In genomic region chr1:177171536-177172123, GRCh38 we compare ENCODE assay signal across 12 cellular contexts. TPM values are rescaled to one million over a fixed set of nuclear protein-coding genes. Genes with fewer than 3 reads are reported as not detected.
DNase-seq lines count a peak whose midpoint lies in the region; ATAC-seq and TF ChIP-seq lines count a peak whose summit lies in the region.
"Had no signal": no experiment of that assay in that cellular context is flagged by ENCODE, and none has a peak within 500 bp of the region (broad histone marks: within the 10 kb centered on the region; RNA-seq: fewer than 3 reads in every experiment).

No MANE protein-coding gene starts in this region.

- H3K27me3 ChIP-seq in WERI-Rb-1 (ENCODE audit: insufficient read depth, low read depth, severe bottlenecking) (peaks cover 30% of the 10 kb centered on the region), hepatocyte (peaks cover 94% of the 10 kb centered on the region)
- H3K27me3 ChIP-seq: thyroid gland had no signal

- H3K4me1 ChIP-seq in ES-I3 (ENCODE audit: insufficient read depth, low read length), result peaks cover 3% of the 10 kb centered on the region; the same call in 1 of the 2 replicates
- H3K4me1 ChIP-seq in hepatocyte (ENCODE audit: insufficient read depth), result peaks cover 7% of the 10 kb centered on the region
- H3K4me1 ChIP-seq: prostate gland had no signal

- H3K4me3 ChIP-seq in WERI-Rb-1 (ENCODE audit: low read depth, low read length) (peak overlapping the region; percentile 62), hepatocyte (peak overlapping the region; percentile 36)
- H3K4me3 ChIP-seq: thyroid gland had no signal

- ATAC-seq in sciatic nerve (peak; percentile 29), HG03571 (IDR thresholded peaks at IDR 0.05; ENCODE audit: unreplicated experiment) (no peak)

- H3K27ac ChIP-seq in WERI-Rb-1 (no peak overlapping the region), hepatocyte (no peak overlapping the region)
- H3K27ac ChIP-seq: prostate gland, thyroid gland had no signal

- no peak for TF ChIP-seq CTCF in WERI-Rb-1 (IDR thresholded peaks at IDR 0.05; ENCODE audit: low read depth, low read length)
- TF ChIP-seq CTCF in hepatocyte (IDR thresholded peaks at IDR 0.05; ENCODE audit: poor library complexity), result no peak

- intact Hi-C loops in sciatic nerve (cut with DNase I), result no loop called here

- H3K9ac ChIP-seq in ES-I3 (ENCODE audit: low read depth, low read length), result peak overlapping the region; percentile 35; the same call in 1 of the 2 replicates

- H3K79me2 ChIP-seq in hepatocyte, result no peaks in the 10 kb centered on the region

- H3K9me2 ChIP-seq in hepatocyte (replicated peaks; ENCODE audit: insufficient read depth), result no peaks in the 10 kb centered on the region

- H4K20me1 ChIP-seq in hepatocyte (ENCODE audit: insufficient read depth, poor library complexity, severe bottlenecking), result no peaks in the 10 kb centered on the region

- DNase-seq in WERI-Rb-1 (no peak), hepatocyte (ENCODE audit: low spot score) (no peak), sciatic nerve (ENCODE audit: low spot score) (no peak), 8988T (no peak), amniotic stem cell (lab: John Stamatoyannopoulos, UW) (no peak)
- no peak for DNase-seq in activated naive CD4-positive, alpha-beta T cell treated with anti-CD3 and anti-CD28 coated beads, Interleukin-2, amount 50 U/mL, for 16 hours
- DNase-seq: mesendoderm, SIG-M5, thyroid gland had no signal

- peak overlapping the region; percentile 82 for H3K4me2 ChIP-seq in hepatocyte

- H2AFZ ChIP-seq in hepatocyte, result no peak overlapping the region

- 18% methylated on average over 8 of the region's 8 CpGs for WGBS in hepatocyte (ENCODE audit: low lambda C conversion rate, missing lambda C conversion rate)

- H3K36me3 ChIP-seq in ES-I3 (ENCODE audit: insufficient read depth, low read length) (no peaks in the 10 kb centered on the region), WERI-Rb-1 (no peaks in the 10 kb centered on the region), hepatocyte (replicated peaks; ENCODE audit: insufficient read depth, low read depth) (no peaks in the 10 kb centered on the region)
- H3K36me3 ChIP-seq: prostate gland, thyroid gland had no signal

- H3K9me3 ChIP-seq in ES-I3 (ENCODE audit: control insufficient read depth, insufficient read depth, low read length) (no peaks in the 10 kb centered on the region), WERI-Rb-1 (ENCODE audit: severe bottlenecking) (no peaks in the 10 kb centered on the region), hepatocyte (ENCODE audit: low read depth) (no peaks in the 10 kb centered on the region)
- H3K9me3 ChIP-seq: prostate gland, thyroid gland had no signal

RNA-seq across cellular contexts. Expression of gene BRINP2, which starts 0.9 kb away (rescaled TPM):
- 1.5 and 1.6 TPM in 2 replicates for total RNA-seq in hepatocyte
- 1.5 TPM in 1 of 2 replicates, not detected in the other for polyA plus RNA-seq in hepatocyte
- total RNA-seq in sciatic nerve, result 0.18 TPM
- total RNA-seq: thyroid gland had no signal

RNA-seq across cellular contexts. Expression of gene ASTN1, which starts 7.1 kb away (rescaled TPM):
- total RNA-seq in hepatocyte (0.44 and 1.1 TPM in 2 replicates), sciatic nerve (0.36 TPM)
- polyA plus RNA-seq in hepatocyte, result 0.50 TPM in 1 of 2 replicates, not detected in the other
